Comparison of ENCODE assay signal across 8 cellular contexts in genomic region chr22:20298110-20298802, GRCh38. TPM values are rescaled to one million over a fixed set of nuclear protein-coding genes. Genes with fewer than 3 reads are reported as not detected.
DNase-seq lines count a peak whose midpoint lies in the region; ATAC-seq and FAIRE-seq lines count a peak whose summit lies in the region.

No MANE protein-coding gene starts in this region.

- ATAC-seq in activated CD8-positive, alpha-beta memory T cell treated with anti-CD3 and anti-CD28 coated beads, Interleukin-2, amount 10 ng/mL, durations not matched to agents 7 days and 5 days: no peak
- no peak for ATAC-seq in activated naive CD8-positive, alpha-beta T cell treated with anti-CD3 and anti-CD28 coated beads, Interleukin-2, amount 10 ng/mL, durations not matched to agents 7 days and 5 days (ENCODE audit: low read depth)
- no peak for ATAC-seq in stimulated activated naive CD8-positive, alpha-beta T cell treated with anti-CD3 and anti-CD28 coated beads, Interleukin-15, amount 100 ng/mL, for 72 hours
- ATAC-seq in GM19463 (IDR thresholded peaks at IDR 0.05; ENCODE audit: unreplicated experiment): no peak

- H3K4me3 Mint-ChIP-seq in activated CD8-positive, alpha-beta memory T cell treated with anti-CD3 and anti-CD28 coated beads, Interleukin-2, amount 10 ng/mL, durations not matched to agents 7 days and 5 days: peak overlapping the region; percentile 11
- H3K4me3 Mint-ChIP-seq in activated naive CD8-positive, alpha-beta T cell treated with anti-CD3 and anti-CD28 coated beads, Interleukin-2, amount 10 ng/mL, durations not matched to agents 7 days and 5 days: peak overlapping the region; percentile 66
- peak overlapping the region; percentile 59 to 86 for H3K4me3 Mint-ChIP-seq in stimulated activated naive CD8-positive, alpha-beta T cell treated with anti-CD3 and anti-CD28 coated beads, Interleukin-15, amount 100 ng/mL, for 72 hours

- no peak for DNase-seq in activated CD8-positive, alpha-beta memory T cell treated with anti-CD3 and anti-CD28 coated beads, Interleukin-2, amount 10 ng/mL, durations not matched to agents 7 days and 5 days
- no peak for DNase-seq in activated CD8-positive, alpha-beta memory T cell treated with anti-CD3 and anti-CD28 coated beads for 24 hours
- DNase-seq in activated naive CD8-positive, alpha-beta T cell treated with anti-CD3 and anti-CD28 coated beads, Interleukin-2, amount 10 ng/mL, durations not matched to agents 7 days and 5 days: no peak
- DNase-seq in left kidney (ENCODE audit: low read depth, low spot score) (peak; percentile 49), epidermal melanocyte (ENCODE audit: insufficient read length, low spot score) (no peak), HTR-8/SVneo (ENCODE audit: insufficient read length, low spot score) (no peak)
- DNase-seq in stimulated activated naive CD8-positive, alpha-beta T cell treated with anti-CD3 and anti-CD28 coated beads, Interleukin-15, amount 100 ng/mL, for 72 hours: no peak

- H3K9me3 Mint-ChIP-seq in activated CD8-positive, alpha-beta memory T cell treated with anti-CD3 and anti-CD28 coated beads, Interleukin-2, amount 10 ng/mL, durations not matched to agents 7 days and 5 days (ENCODE audit: low read depth): no peaks in the 10 kb centered on the region
- H3K9me3 Mint-ChIP-seq in activated naive CD8-positive, alpha-beta T cell treated with anti-CD3 and anti-CD28 coated beads, Interleukin-2, amount 10 ng/mL, durations not matched to agents 7 days and 5 days: no peaks in the 10 kb centered on the region
- H3K9me3 Mint-ChIP-seq in stimulated activated naive CD8-positive, alpha-beta T cell treated with anti-CD3 and anti-CD28 coated beads, Interleukin-15, amount 100 ng/mL, for 72 hours: no peaks in the 10 kb centered on the region

- CTCF ChIA-PET in activated CD8-positive, alpha-beta memory T cell treated with anti-CD3 and anti-CD28 coated beads, Interleukin-2, amount 10 ng/mL, durations not matched to agents 7 days and 5 days (lab: Charles Lee): no interaction called here

- H3K4me1 Mint-ChIP-seq in activated CD8-positive, alpha-beta memory T cell treated with anti-CD3 and anti-CD28 coated beads, Interleukin-2, amount 10 ng/mL, durations not matched to agents 7 days and 5 days: no peaks in the 10 kb centered on the region
- no peaks in the 10 kb centered on the region for H3K4me1 Mint-ChIP-seq in activated naive CD8-positive, alpha-beta T cell treated with anti-CD3 and anti-CD28 coated beads, Interleukin-2, amount 10 ng/mL, durations not matched to agents 7 days and 5 days
- H3K4me1 Mint-ChIP-seq in stimulated activated naive CD8-positive, alpha-beta T cell treated with anti-CD3 and anti-CD28 coated beads, Interleukin-15, amount 100 ng/mL, for 72 hours: peaks cover 20% of the 10 kb centered on the region

- POLR2A ChIA-PET in activated naive CD8-positive, alpha-beta T cell treated with anti-CD3 and anti-CD28 coated beads, Interleukin-2, amount 10 ng/mL, durations not matched to agents 7 days and 5 days (lab: Charles Lee): interaction anchor here (1.3 kb wide), 1 partner anchor 22 kb away, joined by 4 read pairs; the partner anchor contains the start of gene DGCR6L

- H3K27me3 Mint-ChIP-seq in activated CD8-positive, alpha-beta memory T cell treated with anti-CD3 and anti-CD28 coated beads, Interleukin-2, amount 10 ng/mL, durations not matched to agents 7 days and 5 days: peaks cover 28% of the 10 kb centered on the region
- H3K27me3 Mint-ChIP-seq in activated naive CD8-positive, alpha-beta T cell treated with anti-CD3 and anti-CD28 coated beads, Interleukin-2, amount 10 ng/mL, durations not matched to agents 7 days and 5 days: peaks cover 20% of the 10 kb centered on the region
- H3K27me3 Mint-ChIP-seq in stimulated activated naive CD8-positive, alpha-beta T cell treated with anti-CD3 and anti-CD28 coated beads, Interleukin-15, amount 100 ng/mL, for 72 hours: peaks cover 32% of the 10 kb centered on the region

- H3K36me3 Mint-ChIP-seq in activated CD8-positive, alpha-beta memory T cell treated with anti-CD3 and anti-CD28 coated beads, Interleukin-2, amount 10 ng/mL, durations not matched to agents 7 days and 5 days: no peaks in the 10 kb centered on the region
- H3K36me3 Mint-ChIP-seq in activated naive CD8-positive, alpha-beta T cell treated with anti-CD3 and anti-CD28 coated beads, Interleukin-2, amount 10 ng/mL, durations not matched to agents 7 days and 5 days: no peaks in the 10 kb centered on the region

- no peak overlapping the region for H3K27ac Mint-ChIP-seq in activated CD8-positive, alpha-beta memory T cell treated with anti-CD3 and anti-CD28 coated beads, Interleukin-2, amount 10 ng/mL, durations not matched to agents 7 days and 5 days
- H3K27ac Mint-ChIP-seq in activated naive CD8-positive, alpha-beta T cell treated with anti-CD3 and anti-CD28 coated beads, Interleukin-2, amount 10 ng/mL, durations not matched to agents 7 days and 5 days: peak overlapping the region; percentile 28
- peak overlapping the region in 1 of 2 donors; percentile 22 for H3K27ac Mint-ChIP-seq in stimulated activated naive CD8-positive, alpha-beta T cell treated with anti-CD3 and anti-CD28 coated beads, Interleukin-15, amount 100 ng/mL, for 72 hours

- FAIRE-seq in HTR-8/SVneo (lab: Jason Lieb, UNC): no peak

RNA-seq across cellular contexts. Expression of gene DGCR6L, which starts 21.6 kb away (rescaled TPM):
- 10 to 100 TPM; 45.0 to 46.6 TPM for total RNA-seq in activated CD8-positive, alpha-beta memory T cell treated with anti-CD3 and anti-CD28 coated beads, Interleukin-2, amount 10 ng/mL, durations not matched to agents 7 days and 5 days
- total RNA-seq in activated naive CD8-positive, alpha-beta T cell treated with anti-CD3 and anti-CD28 coated beads, Interleukin-2, amount 10 ng/mL, durations not matched to agents 7 days and 5 days: 10 to 100 TPM; 39.7 to 45.7 TPM

RNA-seq across cellular contexts. Expression of gene RTN4R, which starts 30.1 kb away (rescaled TPM):
- total RNA-seq in activated CD8-positive, alpha-beta memory T cell treated with anti-CD3 and anti-CD28 coated beads, Interleukin-2, amount 10 ng/mL, durations not matched to agents 7 days and 5 days: 1 to 10 TPM; 1.4 to 2.5 TPM
- 1 to 10 TPM; 5.7 to 6.1 TPM for total RNA-seq in activated naive CD8-positive, alpha-beta T cell treated with anti-CD3 and anti-CD28 coated beads, Interleukin-2, amount 10 ng/mL, durations not matched to agents 7 days and 5 days

Comparison
In these comparisons a context has a peak if more than half of its experiments do, and no peak if none do; other contexts are left out.
1. H3K4me3 Mint-ChIP-seq: peak in every context shown above with its lines; median percentile 72 in stimulated activated naive CD8-positive, alpha-beta T cell treated with anti-CD3 and anti-CD28 coated beads, Interleukin-15, amount 100 ng/mL, for 72 hours; 66 in activated naive CD8-positive, alpha-beta T cell treated with anti-CD3 and anti-CD28 coated beads, Interleukin-2, amount 10 ng/mL, durations not matched to agents 7 days and 5 days; 11 in activated CD8-positive, alpha-beta memory T cell treated with anti-CD3 and anti-CD28 coated beads, Interleukin-2, amount 10 ng/mL, durations not matched to agents 7 days and 5 days.